Comparison of ENCODE assay signal across 8 cellular contexts in genomic region chr6:116369540-116370327, GRCh38. TPM values are rescaled to one million over a fixed set of nuclear protein-coding genes. Genes with fewer than 3 reads are reported as not detected.
DNase-seq lines count a peak whose midpoint lies in the region; ATAC-seq and TF ChIP-seq lines count a peak whose summit lies in the region.

No MANE protein-coding gene starts in this region.

- H3K27ac ChIP-seq in HUES64 (ENCODE audit: low read depth, low read length) (peak overlapping the region; percentile 87; the same call in 1 of the 2 replicates), ectodermal cell (ENCODE audit: insufficient read depth, low read depth, low read length, poor library complexity, severe bottlenecking) (no peak overlapping the region), neutrophil (peak overlapping the region; percentile 79)

- no peaks in the 10 kb centered on the region for H3K36me3 ChIP-seq in GM06990 (ENCODE audit: control insufficient read depth, insufficient read depth, low read length)
- no peaks in the 10 kb centered on the region; the same call in 1 of the 2 replicates for H3K36me3 ChIP-seq in HUES64 (ENCODE audit: insufficient read depth, low read length)
- H3K36me3 ChIP-seq in ectodermal cell (ENCODE audit: control insufficient read depth, insufficient read depth, low read length): no peaks in the 10 kb centered on the region
- H3K36me3 ChIP-seq in neutrophil: no peaks in the 10 kb centered on the region

- no peaks in the 10 kb centered on the region for H3K9me3 ChIP-seq in HUES64 (ENCODE audit: insufficient read depth, low read depth, low read length)
- no peaks in the 10 kb centered on the region for H3K9me3 ChIP-seq in ectodermal cell (ENCODE audit: control insufficient read depth, low read length)
- H3K9me3 ChIP-seq in neutrophil: no peaks in the 10 kb centered on the region

- DNase-seq in GM06990 (ENCODE audit: extremely low read depth, insufficient read length) (peak; percentile 49), SW480 (ENCODE audit: low spot score) (no peak), NCI-H2029 treated with DMSO at 0.1 percent for 48 hours (lab: John Stamatoyannopoulos, UW) (no peak), kidney glomerular epithelial cell (lab: John Stamatoyannopoulos, UW) (no peak)

- H3K27me3 ChIP-seq in GM06990 (replicated peaks; ENCODE audit: control insufficient read depth, insufficient read depth, low read length) (no peaks in the 10 kb centered on the region), HUES64 (ENCODE audit: insufficient read depth, low read length) (no peaks in the 10 kb centered on the region), ectodermal cell (ENCODE audit: control insufficient read depth, insufficient read depth, low read length, poor library complexity, severe bottlenecking) (no peaks in the 10 kb centered on the region), neutrophil (peaks cover 16% of the 10 kb centered on the region)

- H3K9ac ChIP-seq in HUES64 (ENCODE audit: low read depth, low read length): peak overlapping the region; percentile 83

- peaks cover 12% of the 10 kb centered on the region for H3K4me1 ChIP-seq in HUES64 (ENCODE audit: insufficient read depth, low read length)
- H3K4me1 ChIP-seq in ectodermal cell (ENCODE audit: control insufficient read depth, insufficient read depth, low read length): no peaks in the 10 kb centered on the region
- H3K4me1 ChIP-seq in neutrophil (ENCODE audit: control insufficient read depth in 1 of 2, insufficient read depth in 1 of 2, low read depth in 1 of 2, low read length in 1 of 2): peaks cover 29 to 33% of the 10 kb centered on the region in 2 experiments

- H3K4me3 ChIP-seq in GM06990 (replicated peaks; ENCODE audit: low read depth, low read length) (peak overlapping the region; percentile 79), HUES64 (ENCODE audit: low read length) (peak overlapping the region; percentile 91), ectodermal cell (ENCODE audit: insufficient read depth, low read depth, low read length) (peak overlapping the region; percentile 66), neutrophil (ENCODE audit: low read depth in 1 of 2, low read length in 1 of 2) (peak overlapping the region; percentile 87 to 95)

- TF ChIP-seq CTCF in GM06990 (IDR thresholded peaks at IDR 0.05; ENCODE audit: insufficient read depth, low read length, poor library complexity, severe bottlenecking): no peak
- TF ChIP-seq CTCF in neutrophil (IDR thresholded peaks at IDR 0.05): no peak

- 52% methylated on average over 6 of the region's 7 CpGs for WGBS in HUES64
- WGBS in ectodermal cell, 2 experiments: 51 to 69% methylated on average over 6 to 7 of the region's 7 CpGs

- ATAC-seq in GM21381 (IDR thresholded peaks at IDR 0.05; ENCODE audit: unreplicated experiment): peak; percentile 44

RNA-seq across cellular contexts. Expression of gene DSE, which starts 1.0 kb away (rescaled TPM):
- 25.0 TPM for polyA plus RNA-seq in HUES64 (2013, experiment 1 of 2)
- 25.0 TPM for polyA plus RNA-seq in HUES64 (2013, experiment 2 of 2)
- polyA plus RNA-seq in ectodermal cell (2013, experiment 1 of 4): 26.7 TPM
- polyA plus RNA-seq in ectodermal cell (2013, experiment 2 of 4): 28.0 TPM
- polyA plus RNA-seq in ectodermal cell (2013, experiment 3 of 4): 22.9 TPM
- polyA plus RNA-seq in ectodermal cell (2013, experiment 4 of 4): 23.0 TPM
